ENCODE assay signal across 8 cellular contexts in genomic region chr6:15365273-15365687, GRCh38.
A peak's percentile ranks its signal among the peaks of the same experiment; 100 is the strongest.
DNase-seq lines count a peak whose midpoint lies in the region; ATAC-seq and TF ChIP-seq lines count a peak whose summit lies in the region.

No MANE protein-coding gene starts in this region.

- WGBS in esophagus squamous epithelium, 2 donors, result 5 to 6% methylated on average over 13 of the region's 13 CpGs

- intact Hi-C loops in esophagus squamous epithelium (cut with DNase I), result no loop called here

- H3K4me3 ChIP-seq in esophagus squamous epithelium, result peak overlapping the region in 1 of 4 donors; percentile 10
- peak overlapping the region; percentile 22 for H3K4me3 ChIP-seq in thoracic aorta

- no peaks in the 10 kb centered on the region for H3K27me3 Mint-ChIP-seq in naive thymus-derived CD8-positive, alpha-beta T cell

- H3K9me3 ChIP-seq in esophagus squamous epithelium (no peaks in the 10 kb centered on the region), thoracic aorta (no peaks in the 10 kb centered on the region)

- H3K4me3 Mint-ChIP-seq in naive thymus-derived CD8-positive, alpha-beta T cell, result peak overlapping the region; percentile 34 to 78 (median 70)

- no peaks in the 10 kb centered on the region for H3K27me3 ChIP-seq in esophagus squamous epithelium
- H3K27me3 ChIP-seq in thoracic aorta (replicated peaks; ENCODE audit: insufficient read depth), result no peaks in the 10 kb centered on the region

- H3K27ac ChIP-seq in esophagus squamous epithelium (peak overlapping the region in 3 of 4 donors; percentile 20 to 66 (median 64)), thoracic aorta (no peak overlapping the region)

- TF ChIP-seq POLR2A in esophagus squamous epithelium (IDR thresholded peaks at IDR 0.05), result no peak

- H3K4me1 Mint-ChIP-seq in naive thymus-derived CD8-positive, alpha-beta T cell, result peaks cover 26 to 42% (median 33%) of the 10 kb centered on the region in 4 donors

- POLR2A ChIA-PET in naive thymus-derived CD8-positive, alpha-beta T cell (lab: Charles Lee), result no interaction called here

- no peaks in the 10 kb centered on the region for H3K36me3 ChIP-seq in esophagus squamous epithelium
- H3K36me3 ChIP-seq in thoracic aorta, result no peaks in the 10 kb centered on the region

- no peaks in the 10 kb centered on the region for H3K9me3 Mint-ChIP-seq in naive thymus-derived CD8-positive, alpha-beta T cell

- no peak for TF ChIP-seq CTCF in esophagus squamous epithelium (IDR thresholded peaks at IDR 0.05)
- no peak for TF ChIP-seq CTCF in thoracic aorta (IDR thresholded peaks at IDR 0.05)

- peak overlapping the region; percentile 58 to 92 (median 84) for H3K27ac Mint-ChIP-seq in naive thymus-derived CD8-positive, alpha-beta T cell

- peaks cover 13 to 69% (median 25%) of the 10 kb centered on the region in 3 donors for H3K4me1 ChIP-seq in esophagus squamous epithelium
- H3K4me1 ChIP-seq in thoracic aorta (ENCODE audit: control insufficient read depth in 1 of 2, low read depth in 2 of 2), result peaks cover 4 to 13% of the 10 kb centered on the region in 2 donors

- H3K36me3 Mint-ChIP-seq in naive thymus-derived CD8-positive, alpha-beta T cell, result peaks cover 0 to 2% (median 0%) of the 10 kb centered on the region in 3 donors

- DNase-seq in NCI-H187 (lab: John Stamatoyannopoulos, UW) (peak; percentile 33 to 76), NCI-H187 treated with DMSO at 0.1 percent for 48 hours (lab: John Stamatoyannopoulos, UW) (no peak), NCI-H524 (lab: John Stamatoyannopoulos, UW) (peak; percentile 77 to 90), esophagus squamous epithelium (lab: John Stamatoyannopoulos, UW) (peak; percentile 23), thoracic aorta (ENCODE audit: low spot score) (peak; percentile 18)
- peak; percentile 21 for DNase-seq in activated CD8-positive, alpha-beta memory T cell treated with anti-CD3 and anti-CD28 coated beads, Interleukin-2, amount 50 U/mL, for 1 hour (ENCODE audit: extremely low read depth)
- DNase-seq in naive thymus-derived CD8-positive, alpha-beta T cell, result peak; percentile 34 to 87 (median 64)

- peak; percentile 98 for ATAC-seq in naive thymus-derived CD8-positive, alpha-beta T cell
- no peak for ATAC-seq in thoracic aorta (ENCODE audit: insufficient number of reproducible peaks, low FRiP score, low read depth)
- ATAC-seq in GM19324 (IDR thresholded peaks at IDR 0.05; ENCODE audit: low FRiP score, unreplicated experiment), result no peak

Comparison
In these comparisons a context has a peak if more than half of its experiments do, and no peak if none do; other contexts are left out.
1. H3K27ac ChIP-seq: peak in esophagus squamous epithelium (3 of 4); none in thoracic aorta (0 of 2).
2. ATAC-seq: peak in naive thymus-derived CD8-positive, alpha-beta T cell (2 of 2); none in thoracic aorta (single experiment) and GM19324 (single experiment).